In the genomic region with DNA sequence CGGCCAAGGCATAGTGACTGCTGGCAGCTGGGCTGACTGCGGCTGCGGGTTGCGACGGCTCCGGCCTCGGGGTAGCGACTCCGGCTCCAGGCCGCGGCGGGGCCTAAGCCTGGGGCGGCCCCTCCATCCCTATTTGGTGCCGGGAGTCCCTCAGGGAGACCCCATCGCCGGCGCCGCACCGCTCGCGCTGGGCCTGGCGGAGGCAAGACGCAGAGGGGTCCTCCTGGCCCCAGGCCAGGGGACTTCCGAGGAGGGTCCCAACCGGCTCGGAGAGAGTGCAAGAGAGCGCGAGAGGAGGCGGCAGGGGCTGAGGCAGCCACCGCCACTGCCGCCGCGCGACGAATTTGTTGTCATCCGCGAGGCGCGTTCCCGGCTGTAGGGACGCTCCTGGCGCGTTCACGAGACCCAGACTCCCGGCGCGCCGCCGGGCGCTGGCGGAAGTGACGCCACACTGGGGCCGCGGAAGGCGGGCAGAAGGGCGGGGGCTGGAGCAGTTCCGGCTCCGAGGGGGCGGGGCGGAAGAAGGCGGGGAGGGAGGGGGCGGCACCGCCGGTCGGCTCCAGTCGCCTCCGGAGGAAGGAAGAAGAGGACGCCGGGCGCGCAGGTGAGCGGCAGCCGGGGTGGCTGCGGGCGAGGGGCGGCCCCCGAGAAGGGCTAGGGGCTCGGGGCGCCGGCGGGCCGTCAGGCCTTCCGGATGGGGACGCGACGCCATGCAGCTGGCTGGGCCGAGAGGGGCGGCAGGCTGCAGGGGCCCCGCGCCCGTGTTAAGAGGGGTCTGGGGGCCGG, we compare ENCODE assay signal across 1 cellular context.
A peak's percentile ranks its signal among the peaks of the same experiment; 100 is the strongest.
TF ChIP-seq lines count a peak whose summit lies in the region.

Gene ATG2B (minus strand): TSS at position 377 of the 786 bp plus-strand sequence. CDS start 365 bp downstream, at position 12.
Gene GSKIP (plus strand): TSS at position 562 of the 786 bp plus-strand sequence. CDS start 18,722 bp downstream, outside the sequence.

TF ChIP-seq in GM12878, 131 proteins besides CTCF, POLR2A, EP300 and RAD21 (continued from another document):
- TF ChIP-seq, protein P1, sequence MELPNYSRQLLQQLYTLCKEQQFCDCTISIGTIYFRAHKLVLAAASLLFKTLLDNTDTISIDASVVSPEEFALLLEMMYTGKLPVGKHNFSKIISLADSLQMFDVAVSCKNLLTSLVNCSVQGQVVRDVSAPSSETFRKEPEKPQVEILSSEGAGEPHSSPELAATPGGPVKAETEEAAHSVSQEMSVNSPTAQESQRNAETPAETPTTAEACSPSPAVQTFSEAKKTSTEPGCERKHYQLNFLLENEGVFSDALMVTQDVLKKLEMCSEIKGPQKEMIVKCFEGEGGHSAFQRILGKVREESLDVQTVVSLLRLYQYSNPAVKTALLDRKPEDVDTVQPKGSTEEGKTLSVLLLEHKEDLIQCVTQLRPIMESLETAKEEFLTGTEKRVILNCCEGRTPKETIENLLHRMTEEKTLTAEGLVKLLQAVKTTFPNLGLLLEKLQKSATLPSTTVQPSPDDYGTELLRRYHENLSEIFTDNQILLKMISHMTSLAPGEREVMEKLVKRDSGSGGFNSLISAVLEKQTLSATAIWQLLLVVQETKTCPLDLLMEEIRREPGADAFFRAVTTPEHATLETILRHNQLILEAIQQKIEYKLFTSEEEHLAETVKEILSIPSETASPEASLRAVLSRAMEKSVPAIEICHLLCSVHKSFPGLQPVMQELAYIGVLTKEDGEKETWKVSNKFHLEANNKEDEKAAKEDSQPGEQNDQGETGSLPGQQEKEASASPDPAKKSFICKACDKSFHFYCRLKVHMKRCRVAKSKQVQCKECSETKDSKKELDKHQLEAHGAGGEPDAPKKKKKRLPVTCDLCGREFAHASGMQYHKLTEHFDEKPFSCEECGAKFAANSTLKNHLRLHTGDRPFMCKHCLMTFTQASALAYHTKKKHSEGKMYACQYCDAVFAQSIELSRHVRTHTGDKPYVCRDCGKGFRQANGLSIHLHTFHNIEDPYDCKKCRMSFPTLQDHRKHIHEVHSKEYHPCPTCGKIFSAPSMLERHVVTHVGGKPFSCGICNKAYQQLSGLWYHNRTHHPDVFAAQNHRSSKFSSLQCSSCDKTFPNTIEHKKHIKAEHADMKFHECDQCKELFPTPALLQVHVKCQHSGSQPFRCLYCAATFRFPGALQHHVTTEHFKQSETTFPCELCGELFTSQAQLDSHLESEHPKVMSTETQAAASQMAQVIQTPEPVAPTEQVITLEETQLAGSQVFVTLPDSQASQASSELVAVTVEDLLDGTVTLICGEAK (IDR thresholded peaks at IDR 0.05; ENCODE audit: borderline replicate concordance), result peak; percentile 56; the same call in 1 of the 2 replicates
- TF ChIP-seq LARP7 (IDR thresholded peaks at IDR 0.05), result peak; percentile 59; the same call in 1 of the 2 replicates
- TF ChIP-seq HSF1 (IDR thresholded peaks at IDR 0.05; ENCODE audit: low read depth, low read length), result no peak
- TF ChIP-seq ZBED1 (IDR thresholded peaks at IDR 0.05; ENCODE audit: borderline replicate concordance), result no peak
- no peak for TF ChIP-seq HDAC2 (IDR thresholded peaks at IDR 0.05)
- TF ChIP-seq CEBPB (IDR thresholded peaks at IDR 0.05; ENCODE audit: borderline replicate concordance in 1 of 2, low read depth in 2 of 2, low read length in 2 of 2), result no peak
- TF ChIP-seq, protein P2, sequence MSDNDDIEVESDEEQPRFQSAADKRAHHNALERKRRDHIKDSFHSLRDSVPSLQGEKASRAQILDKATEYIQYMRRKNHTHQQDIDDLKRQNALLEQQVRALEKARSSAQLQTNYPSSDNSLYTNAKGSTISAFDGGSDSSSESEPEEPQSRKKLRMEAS (IDR thresholded peaks at IDR 0.05; ENCODE audit: low read depth, low read length), result peak; percentile 68; the same call in 1 of the 2 replicates
- TF ChIP-seq RFX5 (IDR thresholded peaks at IDR 0.05; ENCODE audit: low read depth, low read length), result no peak; the same call in 1 of the 2 replicates
- 0 out of 2 replicates have a peak, but pooled peaks have one; percentile 27 for TF ChIP-seq TBL1XR1 (IDR thresholded peaks at IDR 0.05; ENCODE audit: low read depth, low read length)
- 0 out of 2 replicates have a peak, but pooled peaks have one; percentile 22 for TF ChIP-seq RUNX3 (IDR thresholded peaks at IDR 0.05; ENCODE audit: low read length)
- TF ChIP-seq YY1 (IDR thresholded peaks at IDR 0.05; ENCODE audit: low read depth, low read length), result no peak; the same call in 1 of the 2 replicates
- TF ChIP-seq MTA2 (IDR thresholded peaks at IDR 0.05; ENCODE audit: low read depth), result no peak
- TF ChIP-seq BMI1 (IDR thresholded peaks at IDR 0.05; ENCODE audit: borderline replicate concordance), result no peak
- TF ChIP-seq NFIC (IDR thresholded peaks at IDR 0.05; ENCODE audit: low read depth, low read length), result no peak
- peak; percentile 76 for TF ChIP-seq PML (IDR thresholded peaks at IDR 0.05; ENCODE audit: low read length)
- no peak for TF ChIP-seq E2F4 (IDR thresholded peaks at IDR 0.05; ENCODE audit: low read depth, low read length)
- no peak for TF ChIP-seq ZNF622 (IDR thresholded peaks at IDR 0.05)
- TF ChIP-seq RBBP5 (conservative IDR thresholded peaks at IDR 0.05), result no peak
- no peak for TF ChIP-seq PAX5 (IDR thresholded peaks at IDR 0.05; ENCODE audit: borderline replicate concordance, low read depth, low read length)
- peak; percentile 73 for TF ChIP-seq NKRF (conservative IDR thresholded peaks at IDR 0.05)
- no peak for TF ChIP-seq ZNF217 (IDR thresholded peaks at IDR 0.05)
- TF ChIP-seq, protein P3, sequence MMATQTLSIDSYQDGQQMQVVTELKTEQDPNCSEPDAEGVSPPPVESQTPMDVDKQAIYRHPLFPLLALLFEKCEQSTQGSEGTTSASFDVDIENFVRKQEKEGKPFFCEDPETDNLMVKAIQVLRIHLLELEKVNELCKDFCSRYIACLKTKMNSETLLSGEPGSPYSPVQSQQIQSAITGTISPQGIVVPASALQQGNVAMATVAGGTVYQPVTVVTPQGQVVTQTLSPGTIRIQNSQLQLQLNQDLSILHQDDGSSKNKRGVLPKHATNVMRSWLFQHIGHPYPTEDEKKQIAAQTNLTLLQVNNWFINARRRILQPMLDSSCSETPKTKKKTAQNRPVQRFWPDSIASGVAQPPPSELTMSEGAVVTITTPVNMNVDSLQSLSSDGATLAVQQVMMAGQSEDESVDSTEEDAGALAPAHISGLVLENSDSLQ (IDR thresholded peaks at IDR 0.05), result no peak
- TF ChIP-seq ZZZ3 (IDR thresholded peaks at IDR 0.05; ENCODE audit: control insufficient read depth, insufficient read length, low read depth), result no peak
- peak; percentile 48; the same call in 1 of the 2 replicates for TF ChIP-seq BACH1 (IDR thresholded peaks at IDR 0.05; ENCODE audit: borderline replicate concordance)
- TF ChIP-seq NR2C2 (IDR thresholded peaks at IDR 0.05; ENCODE audit: borderline replicate concordance, control insufficient read depth, insufficient read length, low read depth), result no peak
- 0 out of 2 replicates have a peak, but pooled peaks have one; percentile 30 for TF ChIP-seq HDGF (IDR thresholded peaks at IDR 0.05)
- TF ChIP-seq MEF2B (IDR thresholded peaks at IDR 0.05; ENCODE audit: partially characterized antibody, poor library complexity, severe bottlenecking), result no peak
- peak; percentile 62 for TF ChIP-seq RELA (IDR thresholded peaks at IDR 0.05; ENCODE audit: borderline replicate concordance, partially characterized antibody)
- no peak for TF ChIP-seq SP1 (IDR thresholded peaks at IDR 0.05; ENCODE audit: low read depth, low read length)
- no peak for TF ChIP-seq STAT1 (conservative IDR thresholded peaks at IDR 0.05)
- peak; percentile 91 for TF ChIP-seq CREB1 (IDR thresholded peaks at IDR 0.05; ENCODE audit: low read depth)
- no peak for TF ChIP-seq PAX8 (IDR thresholded peaks at IDR 0.05)
- peak; percentile 22; the same call in 1 of the 2 replicates for TF ChIP-seq TARDBP (IDR thresholded peaks at IDR 0.05; ENCODE audit: borderline replicate concordance)
- 0 out of 2 replicates have a peak, but pooled peaks have one; percentile 46 for TF ChIP-seq ZNF207 (IDR thresholded peaks at IDR 0.05; ENCODE audit: borderline replicate concordance)
- TF ChIP-seq SRF (IDR thresholded peaks at IDR 0.05; ENCODE audit: low read depth in 2 of 2, low read length in 2 of 2), result 0 out of 4 replicates have a peak, but pooled peaks of 1 of the 2 experiments have one; percentile 10
- no peak for TF ChIP-seq NBN (IDR thresholded peaks at IDR 0.05)
- TF ChIP-seq, protein P4, sequence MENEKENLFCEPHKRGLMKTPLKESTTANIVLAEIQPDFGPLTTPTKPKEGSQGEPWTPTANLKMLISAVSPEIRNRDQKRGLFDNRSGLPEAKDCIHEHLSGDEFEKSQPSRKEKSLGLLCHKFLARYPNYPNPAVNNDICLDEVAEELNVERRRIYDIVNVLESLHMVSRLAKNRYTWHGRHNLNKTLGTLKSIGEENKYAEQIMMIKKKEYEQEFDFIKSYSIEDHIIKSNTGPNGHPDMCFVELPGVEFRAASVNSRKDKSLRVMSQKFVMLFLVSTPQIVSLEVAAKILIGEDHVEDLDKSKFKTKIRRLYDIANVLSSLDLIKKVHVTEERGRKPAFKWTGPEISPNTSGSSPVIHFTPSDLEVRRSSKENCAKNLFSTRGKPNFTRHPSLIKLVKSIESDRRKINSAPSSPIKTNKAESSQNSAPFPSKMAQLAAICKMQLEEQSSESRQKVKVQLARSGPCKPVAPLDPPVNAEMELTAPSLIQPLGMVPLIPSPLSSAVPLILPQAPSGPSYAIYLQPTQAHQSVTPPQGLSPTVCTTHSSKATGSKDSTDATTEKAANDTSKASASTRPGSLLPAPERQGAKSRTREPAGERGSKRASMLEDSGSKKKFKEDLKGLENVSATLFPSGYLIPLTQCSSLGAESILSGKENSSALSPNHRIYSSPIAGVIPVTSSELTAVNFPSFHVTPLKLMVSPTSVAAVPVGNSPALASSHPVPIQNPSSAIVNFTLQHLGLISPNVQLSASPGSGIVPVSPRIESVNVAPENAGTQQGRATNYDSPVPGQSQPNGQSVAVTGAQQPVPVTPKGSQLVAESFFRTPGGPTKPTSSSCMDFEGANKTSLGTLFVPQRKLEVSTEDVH (IDR thresholded peaks at IDR 0.05; ENCODE audit: low read depth, partially characterized antibody), result no peak
- TF ChIP-seq IRF4 (IDR thresholded peaks at IDR 0.05; ENCODE audit: low read depth, low read length), result no peak
- TF ChIP-seq NFYA (IDR thresholded peaks at IDR 0.05; ENCODE audit: borderline replicate concordance, low read depth, low read length), result no peak
- peak; percentile 39; the same call in 1 of the 2 replicates for TF ChIP-seq MXI1 (IDR thresholded peaks at IDR 0.05; ENCODE audit: low read depth, low read length)
